22 cellular contexts compared by ENCODE assay signal in genomic region chr6:169561665-169562064, GRCh38.
DNase-seq lines count a peak whose midpoint lies in the region; ATAC-seq, FAIRE-seq and TF ChIP-seq lines count a peak whose summit lies in the region.
"Had no signal": no experiment of that assay in that cellular context is flagged by ENCODE, and none has a peak within 500 bp of the region (broad histone marks: within the 10 kb centered on the region; RNA-seq: fewer than 3 reads in every experiment).

No MANE protein-coding gene starts in this region.

- no peak overlapping the region for H3K4me3 Mint-ChIP-seq in nephron progenitor cell
- H3K4me3 Mint-ChIP-seq: B cell; CD4-positive, alpha-beta T cell; CD8-positive, alpha-beta T cell had no signal

- peaks cover 3% of the 10 kb centered on the region for H3K27me3 Mint-ChIP-seq in nephron progenitor cell (ENCODE audit: low read depth, poor library complexity)
- H3K27me3 Mint-ChIP-seq: B cell had no signal

- no peaks in the 10 kb centered on the region for H4K20me1 ChIP-seq in OCI-LY3 (ENCODE audit: insufficient read depth, low read length)
- H4K20me1 ChIP-seq: BLaER1 treated with 17β-estradiol and CSF1 and Interleukin-3, amounts not matched to agents 10 nM and 100 nM had no signal

- no peak overlapping the region for H3K27ac ChIP-seq in OCI-LY3 (ENCODE audit: low read length)
- H3K27ac ChIP-seq: 22Rv1; A549; BLaER1 treated with 17β-estradiol and CSF1 and Interleukin-3, amounts not matched to agents 10 nM and 100 nM; C4-2B had no signal

- peaks cover 12% of the 10 kb centered on the region for H3K9me3 Mint-ChIP-seq in nephron progenitor cell

- peaks cover 19% of the 10 kb centered on the region for H3K4me1 ChIP-seq in OCI-LY3 (ENCODE audit: low read length)
- H3K4me1 ChIP-seq: A549, Caco-2 had no signal

- ATAC-seq in GM18861 (IDR thresholded peaks at IDR 0.05; ENCODE audit: unreplicated experiment), result no peak
- ATAC-seq: A549; CD8-positive, alpha-beta T cell; GM12878 had no signal

- H2AFZ ChIP-seq in OCI-LY3 (ENCODE audit: low read depth, low read length), result no peak overlapping the region

- H3K27ac Mint-ChIP-seq in nephron progenitor cell, result peak overlapping the region; percentile 46
- H3K27ac Mint-ChIP-seq: B cell; CD4-positive, alpha-beta T cell; CD8-positive, alpha-beta T cell had no signal

- H3K4me2 ChIP-seq in OCI-LY3 (ENCODE audit: low read length), result peak overlapping the region; percentile 60; the same call in 1 of the 2 replicates
- H3K4me2 ChIP-seq: A549; BLaER1 treated with 17β-estradiol and CSF1 and Interleukin-3, amounts not matched to agents 10 nM and 100 nM had no signal

- TF ChIP-seq CTCF in OCI-LY3 (IDR thresholded peaks at IDR 0.05; ENCODE audit: low read depth, low read length), result no peak
- no peak for TF ChIP-seq CTCF in nephron progenitor cell (IDR thresholded peaks at IDR 0.05)

- H3K4me1 Mint-ChIP-seq in nephron progenitor cell, result no peaks in the 10 kb centered on the region

- H3K9me3 ChIP-seq in OCI-LY3 (ENCODE audit: insufficient read depth, low read length), result no peaks in the 10 kb centered on the region
- H3K9me3 ChIP-seq: A549 had no signal

- H3K36me3 Mint-ChIP-seq in nephron progenitor cell (ENCODE audit: low read depth), result peaks cover 69% of the 10 kb centered on the region

- FAIRE-seq in G401.6 (lab: Jason Lieb, UNC), result peak; percentile 6
- FAIRE-seq: A549, D721Med, GM12878, GM12892, GM18507 had no signal

- no peaks in the 10 kb centered on the region for H3K27me3 ChIP-seq in OCI-LY3 (ENCODE audit: low read depth, low read length)
- H3K27me3 ChIP-seq: BLaER1 treated with 17β-estradiol and CSF1 and Interleukin-3, amounts not matched to agents 10 nM and 100 nM had no signal

- DNase-seq in nephron progenitor cell, result no peak
- DNase-seq in activated CD4-positive, alpha-beta T cell treated with anti-CD3 and anti-CD28 coated beads, Interleukin-2, amount 50 U/mL, for 4 hours, result no peak
- no peak for DNase-seq in posterior vena cava (ENCODE audit: low spot score)
- DNase-seq: AML-193; Caco-2; Calu3; CD4-positive, alpha-beta T cell; CD8-positive, alpha-beta T cell; DMS79 treated with DMSO at 0.1 percent for 48 hours; GDM1 had no signal

- H3K4me3 ChIP-seq in OCI-LY3 (ENCODE audit: low read length), result no peak overlapping the region
- H3K4me3 ChIP-seq: A549; BLaER1 treated with 17β-estradiol and CSF1 and Interleukin-3, amounts not matched to agents 10 nM and 100 nM; GM12878 had no signal

- H3K79me2 ChIP-seq in OCI-LY3 (ENCODE audit: low read length), result no peaks in the 10 kb centered on the region

- H3K9ac ChIP-seq in OCI-LY3 (ENCODE audit: low read length), result no peak overlapping the region
- H3K9ac ChIP-seq: BLaER1 treated with 17β-estradiol and CSF1 and Interleukin-3, amounts not matched to agents 10 nM and 100 nM had no signal

- no peaks in the 10 kb centered on the region for H3K36me3 ChIP-seq in OCI-LY3 (replicated peaks; ENCODE audit: low read depth, low read length)

- intact Hi-C loops in posterior vena cava (cut with DNase I), result no loop called here
